In genomic region chr14:104795468-104795780, GRCh38 we compare ENCODE assay signal across 8 cellular contexts. TPM values are rescaled to one million over a fixed set of nuclear protein-coding genes. Genes with fewer than 3 reads are reported as not detected.
A peak's percentile ranks its signal among the peaks of the same experiment; 100 is the strongest.
DNase-seq lines count a peak whose midpoint lies in the region; ATAC-seq, FAIRE-seq and TF ChIP-seq lines count a peak whose summit lies in the region.

TSS of gene AKT1 (minus strand) at chr14:104795748. CDS start at chr14:104792643, 3,105 bp downstream.

- H3K36me3 ChIP-seq in K562 (ENCODE audit: control insufficient read depth, insufficient read depth, low read length) (peaks cover 29% of the 10 kb centered on the region; the same call in 1 of the 3 replicates), kidney epithelial cell (ENCODE audit: control insufficient read depth, insufficient read depth, low read length) (no peaks in the 10 kb centered on the region), stomach smooth muscle (ENCODE audit: control insufficient read depth in 2 of 2, insufficient read depth in 2 of 2, low read length in 2 of 2) (peaks cover 3 to 7% of the 10 kb centered on the region in 2 donors)

- no peak for TF ChIP-seq CTCF in K562 (IDR thresholded peaks at IDR 0.05 in 2 of 3, conservative IDR thresholded peaks at IDR 0.05 in 1 of 3; ENCODE audit: insufficient read depth in 2 of 3, low read depth in 1 of 3, low read length in 3 of 3)
- no peak for TF ChIP-seq CTCF in kidney epithelial cell (IDR thresholded peaks at IDR 0.05; ENCODE audit: insufficient read depth, low read length, poor library complexity, severe bottlenecking)

- intact Hi-C loops in K562 (cut with micrococcal nuclease), result no loop called here

- BruUV-seq in K562 (replicated peaks; lab: Mats Ljungman, UMichigan), result no TSS peak

- H3K9me1 ChIP-seq in K562 (ENCODE audit: control insufficient read depth, insufficient read depth, low read length), result no peaks in the 10 kb centered on the region

- POLR2A ChIA-PET in K562 (lab: Yijun Ruan, JAX), result no interaction called here

- CTCF ChIA-PET in K562 (lab: Yijun Ruan, JAX; ENCODE audit: low intra/inter-chr PET ratio), result no interaction called here

- H3K79me2 ChIP-seq in K562 (ENCODE audit: control insufficient read depth, insufficient read depth, low read length), result peaks cover 48% of the 10 kb centered on the region

- peaks cover 12% of the 10 kb centered on the region; the same call in 1 of the 2 replicates for H4K20me1 ChIP-seq in K562 (replicated peaks; ENCODE audit: control insufficient read depth, insufficient read depth, low read length)

- TF ChIP-seq POLR2A in K562 (conservative IDR thresholded peaks at IDR 0.05), result no peak

- H3K9ac ChIP-seq in K562 (ENCODE audit: insufficient read depth in 1 of 2, low read depth in 2 of 2, low read length in 2 of 2) (peak within 1 kb of the TSS; percentile 82 to 93), stomach smooth muscle (ENCODE audit: low read length in 2 of 2) (peak within 1 kb of the TSS; percentile 83 to 84)

- peaks cover 50 to 93% of the 10 kb centered on the region in 2 experiments for H3K4me1 ChIP-seq in K562 (replicated peaks in 1 of 2; ENCODE audit: control insufficient read depth in 2 of 2, insufficient read depth in 2 of 2, low read length in 2 of 2)
- peaks cover 55% of the 10 kb centered on the region for H3K4me1 ChIP-seq in stomach smooth muscle (ENCODE audit: control insufficient read depth, insufficient read depth, low read length)

- no peak for FAIRE-seq in K562 (lab: Jason Lieb, UNC)

- peak within 1 kb of the TSS; percentile 77 for H2AFZ ChIP-seq in K562 (ENCODE audit: low read depth, low read length)

- DNase-seq in Daoy (ENCODE audit: low read depth), result no peak
- peak in 3 of 4 experiments; percentile 35 to 72 (median 67) for DNase-seq in K562 (ENCODE audit: extremely low read depth in 1 of 4, low spot score in 3 of 4)
- no peak for DNase-seq in kidney epithelial cell (ENCODE audit: low read depth)
- no peak for DNase-seq in stimulated activated CD8-positive, alpha-beta memory T cell treated with anti-CD3 and anti-CD28 coated beads, Interleukin-4, amount 100 ng/mL, for 48 hours

- ATAC-seq in HG03520 (IDR thresholded peaks at IDR 0.05; ENCODE audit: unreplicated experiment), result peak; percentile 22
- no peak for ATAC-seq in K562
- ATAC-seq in HG03460 (IDR thresholded peaks at IDR 0.05; ENCODE audit: unreplicated experiment), result no peak
- ATAC-seq in GM21360 (IDR thresholded peaks at IDR 0.05; ENCODE audit: unreplicated experiment), result no peak

- in situ Hi-C loops in K562 (cut with MboI), result no loop called here

- peak within 1 kb of the TSS; percentile 80 for H3K27ac ChIP-seq in K562 (ENCODE audit: extremely low read depth, low read depth, low read length)
- H3K27ac ChIP-seq in stomach smooth muscle (ENCODE audit: low read length), result peak within 1 kb of the TSS; percentile 87

- 0% methylated on average over 11 of the region's 62 CpGs for WGBS in K562 (ENCODE audit: insufficient coverage, low coverage, missing lambda C conversion rate)

- no peak for TF ChIP-seq RAD21 in K562 (CRISPR knock-in tag; conservative IDR thresholded peaks at IDR 0.05 in 1 of 2, IDR thresholded peaks at IDR 0.05 in 1 of 2)

- H3K27me3 ChIP-seq in K562 (ENCODE audit: control insufficient read depth in 2 of 2, insufficient read depth in 2 of 2, low read length in 2 of 2) (no peaks in the 10 kb centered on the region), kidney epithelial cell (ENCODE audit: control insufficient read depth, insufficient read depth, low read length) (no peaks in the 10 kb centered on the region), stomach smooth muscle (ENCODE audit: control insufficient read depth in 1 of 2, insufficient read depth in 2 of 2, low read length in 2 of 2) (no peaks in the 10 kb centered on the region)

- peak within 1 kb of the TSS; percentile 82 for H3K4me2 ChIP-seq in K562 (ENCODE audit: insufficient read depth, low read length)

- H3K9me3 ChIP-seq in K562 (replicated peaks; ENCODE audit: control insufficient read depth, insufficient read depth, low read depth, low read length) (no peaks in the 10 kb centered on the region), stomach smooth muscle (ENCODE audit: control insufficient read depth in 2 of 2, low read length in 2 of 2) (no peaks in the 10 kb centered on the region)

- peak within 1 kb of the TSS; percentile 70 for H3K4me3 ChIP-seq in K562
- H3K4me3 ChIP-seq in kidney epithelial cell (ENCODE audit: low read depth, low read length), result peak within 1 kb of the TSS; percentile 67
- H3K4me3 ChIP-seq in stomach smooth muscle (ENCODE audit: low read length in 2 of 2), result peak within 1 kb of the TSS; percentile 81 to 86

- TF ChIP-seq EP300 in K562 (IDR thresholded peaks at IDR 0.05; ENCODE audit: low read length), result no peak

TF ChIP-seq in K562, 482 proteins besides CTCF, POLR2A, EP300 and RAD21:
- TF ChIP-seq ARHGAP35 (IDR thresholded peaks at IDR 0.05; ENCODE audit: partially characterized antibody) (no peak), NONO (IDR thresholded peaks at IDR 0.05; ENCODE audit: low read depth in 2 of 2, low read length in 1 of 2) (0 out of 4 replicates have a peak, but pooled peaks of 1 of the 2 experiments have one; percentile 1), PHF8 (IDR thresholded peaks at IDR 0.05; ENCODE audit: borderline replicate concordance, low read length) (peak; percentile 53; the same call in 1 of the 2 replicates)

RNA-seq across cellular contexts. Expression of gene AKT1, which starts in this region (rescaled TPM):
- total RNA-seq in Daoy (2014; rRNA removed; shearing (Covaris generic)), result 125 and 141 TPM in 2 replicates
- total RNA-seq in K562 (2011; cell fraction: chromatin; rRNA removed; ENCODE audit: low replicate concordance), result 90.8 and 209 TPM in 2 replicates
- total RNA-seq in K562 (2011; cell fraction: nucleolus; rRNA removed), result 135 and 136 TPM in 2 replicates
- total RNA-seq in K562 (2011; cell fraction: nucleoplasm; rRNA removed), result 81.8 and 88.4 TPM in 2 replicates
- total RNA-seq in K562 (2014; rRNA removed) (80.1 and 91.2 TPM in 2 replicates), K562 (2014; rRNA removed; fragmentation: Illumina TruSeq; extraction: Trizol) (25.9 and 37.5 TPM in 2 replicates), K562 (2015; rRNA removed; fragmentation: Illumina TruSeq; extraction: Trizol) (74.5 and 75.1 TPM in 2 replicates), K562 (2021) (117 and 132 TPM in 2 replicates), kidney epithelial cell (144 and 159 TPM in 2 replicates)
- polyA plus RNA-seq in K562 (2011; rRNA removed) (71.8 and 79.3 TPM in 2 replicates), K562 (2014; fragmentation: Illumina TruSeq; extraction: Trizol) (82.0 and 89.7 TPM in 2 replicates), K562 (2014; fragmentation: Nextera tagmentation; extraction: Ambion mirVana) (1 to 10 TPM in 1 of 2 experiments, under 1 TPM in 1; 0.49 to 1.3 TPM), K562 (2014; rRNA removed) (106 TPM in 2 replicates)
- 96.5 and 143 TPM in 2 replicates for polyA plus RNA-seq in K562 (2011; cell fraction: cytosol; rRNA removed)
- 217 and 312 TPM in 2 replicates for polyA plus RNA-seq in K562 (2011; cell fraction: nucleus; rRNA removed)
- polyA plus RNA-seq in K562 (2012), result 86.9 and 120 TPM in 2 replicates
- polyA minus RNA-seq in K562 (2011; rRNA and poly(A)+ RNA removed), result 41.9 and 67.3 TPM in 2 replicates
- 64.3 and 80.4 TPM in 2 replicates for polyA minus RNA-seq in K562 (2011; cell fraction: cytosol; rRNA and poly(A)+ RNA removed)
- polyA minus RNA-seq in K562 (2011; cell fraction: nucleus; rRNA and poly(A)+ RNA removed), result 29.8 and 38.1 TPM in 2 replicates

Comparison
In these comparisons a context has a peak if more than half of its experiments do, and no peak if none do; other contexts are left out.
1. DNase-seq: peak in K562 (3 of 4); none in Daoy (single experiment), kidney epithelial cell (single experiment) and stimulated activated CD8-positive, alpha-beta memory T cell treated with anti-CD3 and anti-CD28 coated beads, Interleukin-4, amount 100 ng/mL, for 48 hours (single experiment).
2. Peak in every context shown above with its lines, with median percentiles within 50 percentile points of each other: H3K4me3 ChIP-seq.